Comparison of ENCODE assay signal across 1 cellular context in genomic region chr2:130381145-130381544, GRCh38.
A peak's percentile ranks its signal among the peaks of the same experiment; 100 is the strongest.
TF ChIP-seq lines count a peak whose summit lies in the region.

No MANE protein-coding gene starts in this region.

TF ChIP-seq in HepG2, 621 proteins besides CTCF, POLR2A, EP300 and RAD21:
- TF ChIP-seq CREB1 (IDR thresholded peaks at IDR 0.05) (peak; percentile 41; the same call in 1 of the 2 replicates), CREB1 (CRISPR knock-in tag; IDR thresholded peaks at IDR 0.05) (no peak)
- TF ChIP-seq, protein P1, sequence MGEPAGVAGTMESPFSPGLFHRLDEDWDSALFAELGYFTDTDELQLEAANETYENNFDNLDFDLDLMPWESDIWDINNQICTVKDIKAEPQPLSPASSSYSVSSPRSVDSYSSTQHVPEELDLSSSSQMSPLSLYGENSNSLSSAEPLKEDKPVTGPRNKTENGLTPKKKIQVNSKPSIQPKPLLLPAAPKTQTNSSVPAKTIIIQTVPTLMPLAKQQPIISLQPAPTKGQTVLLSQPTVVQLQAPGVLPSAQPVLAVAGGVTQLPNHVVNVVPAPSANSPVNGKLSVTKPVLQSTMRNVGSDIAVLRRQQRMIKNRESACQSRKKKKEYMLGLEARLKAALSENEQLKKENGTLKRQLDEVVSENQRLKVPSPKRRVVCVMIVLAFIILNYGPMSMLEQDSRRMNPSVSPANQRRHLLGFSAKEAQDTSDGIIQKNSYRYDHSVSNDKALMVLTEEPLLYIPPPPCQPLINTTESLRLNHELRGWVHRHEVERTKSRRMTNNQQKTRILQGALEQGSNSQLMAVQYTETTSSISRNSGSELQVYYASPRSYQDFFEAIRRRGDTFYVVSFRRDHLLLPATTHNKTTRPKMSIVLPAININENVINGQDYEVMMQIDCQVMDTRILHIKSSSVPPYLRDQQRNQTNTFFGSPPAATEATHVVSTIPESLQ (CRISPR knock-in tag; conservative IDR thresholded peaks at IDR 0.05) = no peak
